In the genomic region with DNA sequence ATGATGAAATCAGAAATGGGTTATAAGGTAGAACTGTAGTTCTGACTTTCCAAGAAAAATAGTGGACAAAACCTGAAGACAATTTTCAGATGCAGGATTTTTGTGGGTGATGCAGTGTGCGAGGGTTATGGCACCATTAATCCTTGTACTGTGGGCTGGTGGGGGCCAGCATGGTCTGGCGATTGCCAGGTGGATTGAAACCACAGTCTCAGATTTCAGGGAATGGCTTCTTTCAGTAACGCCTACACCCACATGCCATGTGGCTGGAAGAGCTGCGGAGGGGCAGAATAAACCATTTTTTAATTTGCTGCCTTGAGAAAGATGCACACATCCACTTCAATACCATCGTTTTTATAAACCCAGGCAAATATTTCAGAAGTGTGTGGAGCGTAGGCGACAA, we compare ENCODE assay signal across 15 cellular contexts.
A peak's percentile ranks its signal among the peaks of the same experiment; 100 is the strongest.
DNase-seq lines count a peak whose midpoint lies in the region; ATAC-seq and TF ChIP-seq lines count a peak whose summit lies in the region.
"Had no signal": no experiment of that assay in that cellular context is flagged by ENCODE, and none has a peak within 500 bp of the region (broad histone marks: within the 10 kb centered on the region; RNA-seq: fewer than 3 reads in every experiment).

No MANE protein-coding gene starts in this region.

- H3K23ac ChIP-seq in IMR-90 (ENCODE audit: low read depth, low read length) = no peak overlapping the region

- 0 out of 2 replicates have a peak overlapping the region, but pooled peaks have one; percentile 25 for H3K14ac ChIP-seq in IMR-90 (replicated peaks; ENCODE audit: low read depth, low read length)

- H3K18ac ChIP-seq in IMR-90 (ENCODE audit: low read depth, low read length) = no peak overlapping the region

- H3K36me3 Mint-ChIP-seq in osteocyte (ENCODE audit: unreplicated experiment) = no peaks in the 10 kb centered on the region

- dilution Hi-C loops in IMR-90 (cut with HindIII; ENCODE audit: low sequenced_read_pairs, unreplicated experiment) = no loop called here

- no peaks in the 10 kb centered on the region for H3K79me2 ChIP-seq in fibroblast of lung (ENCODE audit: control insufficient read depth, insufficient read depth, low read length)

- CTCF ChIA-PET in IMR-90 (lab: Yijun Ruan, JAX) = no interaction called here

- no peak overlapping the region for H3K56ac ChIP-seq in IMR-90 (ENCODE audit: extremely low read depth, insufficient read depth, low read length)

- no peak overlapping the region for H3K4me3 Mint-ChIP-seq in osteocyte (ENCODE audit: unreplicated experiment)
- H3K4me3 Mint-ChIP-seq: H9 had no signal

- no peak for ATAC-seq in IMR-90 (ENCODE audit: low read depth)

- H2BK15ac ChIP-seq in IMR-90 (ENCODE audit: low read depth, low read length) = no peak overlapping the region

- no peak for TF ChIP-seq POLR2A in IMR-90 (IDR thresholded peaks at IDR 0.05; ENCODE audit: low read depth, low read length)

- H3K9ac ChIP-seq in IMR-90 (ENCODE audit: low read depth, low read length) = no peak overlapping the region
- no peak overlapping the region for H3K9ac ChIP-seq in fibroblast of lung (ENCODE audit: insufficient read depth, low read length)

- peak overlapping the region; percentile 6; the same call in 1 of the 2 replicates for H4K91ac ChIP-seq in IMR-90 (ENCODE audit: insufficient read depth, low read depth, low read length)

- no peaks in the 10 kb centered on the region; a peak in 2 of 4 replicates for H3K79me1 ChIP-seq in IMR-90 (ENCODE audit: low read depth in 1 of 2, low read length in 2 of 2)

- H3K4ac ChIP-seq in IMR-90 (ENCODE audit: low read depth, low read length) = peak overlapping the region; percentile 15; the same call in 1 of the 2 replicates

- TF ChIP-seq RAD21 in IMR-90 (IDR thresholded peaks at IDR 0.05; ENCODE audit: low read length) = no peak

- H3K27me3 ChIP-seq in IMR-90 (ENCODE audit: control insufficient read depth, insufficient read depth, low read length) (no peaks in the 10 kb centered on the region), fibroblast of lung (ENCODE audit: control insufficient read depth, insufficient read depth, low read length) (no peaks in the 10 kb centered on the region)

- no peak for TF ChIP-seq CTCF in IMR-90 (conservative IDR thresholded peaks at IDR 0.05; ENCODE audit: low read depth, low read length)
- TF ChIP-seq CTCF in fibroblast of lung (conservative IDR thresholded peaks at IDR 0.05 in 1 of 2, IDR thresholded peaks at IDR 0.05 in 1 of 2; ENCODE audit: low read depth in 1 of 2, low read length in 2 of 2) = no peak
- no peak for TF ChIP-seq CTCF in osteocyte (IDR thresholded peaks at IDR 0.05)

- H2BK20ac ChIP-seq in IMR-90 (ENCODE audit: low read depth, low read length) = no peak overlapping the region

- H3K27ac ChIP-seq in IMR-90 (ENCODE audit: insufficient read depth, low read length) = no peak overlapping the region
- no peak overlapping the region for H3K27ac ChIP-seq in fibroblast of lung (ENCODE audit: insufficient read depth, low read length)

- POLR2A ChIA-PET in IMR-90 (lab: Charles Lee; ENCODE audit: unreplicated experiment) = no interaction called here

- H2AFZ ChIP-seq in IMR-90 (replicated peaks; ENCODE audit: low read length, poor library complexity) (no peak overlapping the region), fibroblast of lung (ENCODE audit: low read length) (no peak overlapping the region)

- H2BK120ac ChIP-seq in IMR-90 (ENCODE audit: low read depth, low read length) = 0 out of 2 replicates have a peak overlapping the region, but pooled peaks have one; percentile 61

- H2AK9ac ChIP-seq in IMR-90 (replicated peaks; ENCODE audit: low read depth, low read length, poor library complexity) = no peak overlapping the region

- in situ Hi-C loops in IMR-90 (cut with MboI; ENCODE audit: low sequenced_read_pairs) (no loop called here), ACHN (cut with HindIII; ENCODE audit: low pct_ligation_motif_present, low pct_unique_long_range_greater_than_20kb, low sequenced_read_pairs) (no loop called here)

- no peak overlapping the region for H2AK5ac ChIP-seq in IMR-90 (ENCODE audit: low read depth, low read length)

- H3K4me1 Mint-ChIP-seq in osteocyte (ENCODE audit: unreplicated experiment) = peaks cover 25% of the 10 kb centered on the region

- H4K8ac ChIP-seq in IMR-90 (ENCODE audit: low read depth in 2 of 2, low read length in 2 of 2) = peak overlapping the region in 1 of 2 experiments; percentile 31; a peak in 2 of 4 replicates

- H3K9me3 Mint-ChIP-seq in osteocyte (ENCODE audit: unreplicated experiment) = peaks cover 9% of the 10 kb centered on the region

- H4K5ac ChIP-seq in IMR-90 (ENCODE audit: low read depth, low read length) = no peak overlapping the region

- H3K36me3 ChIP-seq in IMR-90 (ENCODE audit: control insufficient read depth, insufficient read depth, low read length) (no peaks in the 10 kb centered on the region), fibroblast of lung (ENCODE audit: control insufficient read depth, insufficient read depth, low read length) (no peaks in the 10 kb centered on the region)

- no peaks in the 10 kb centered on the region for H4K20me1 ChIP-seq in IMR-90 (ENCODE audit: insufficient read depth, low read length)
- H4K20me1 ChIP-seq in fibroblast of lung (ENCODE audit: control insufficient read depth, extremely low read depth, insufficient read depth, low read length) = no peaks in the 10 kb centered on the region

- no TSS peak for BruUV-seq in IMR-90 (replicated peaks; lab: Mats Ljungman, UMichigan)

- H3K4me2 ChIP-seq in IMR-90 (ENCODE audit: low read depth, low read length) (no peak overlapping the region; the same call in 1 of the 2 replicates), fibroblast of lung (ENCODE audit: extremely low read depth, insufficient read depth, low read length) (no peak overlapping the region)

- H3K27me3 Mint-ChIP-seq in osteocyte (ENCODE audit: unreplicated experiment) = no peaks in the 10 kb centered on the region

- H3K9me3 ChIP-seq in IMR-90 (ENCODE audit: control insufficient read depth, insufficient read depth, low read length) = no peaks in the 10 kb centered on the region
- H3K9me3 ChIP-seq in fibroblast of lung (ENCODE audit: control insufficient read depth, insufficient read depth, low read depth, low read length) = no peaks in the 10 kb centered on the region

- H3K9me1 ChIP-seq in IMR-90 (ENCODE audit: insufficient read depth, low read length) = peaks cover under 1% of the 10 kb centered on the region; the same call in 1 of the 2 replicates

- no peak overlapping the region for H3K4me3 ChIP-seq in IMR-90 (ENCODE audit: insufficient read depth, low read depth, low read length)
- no peak overlapping the region for H3K4me3 ChIP-seq in fibroblast of lung (replicated peaks in 1 of 4; ENCODE audit: control extremely low read depth in 1 of 4, insufficient read depth in 1 of 4, low read depth in 3 of 4, low read length in 4 of 4)

- H3K4me1 ChIP-seq in IMR-90 (ENCODE audit: control insufficient read depth, insufficient read depth, low read length) (no peaks in the 10 kb centered on the region), fibroblast of lung (ENCODE audit: control insufficient read depth, extremely low read depth, insufficient read depth, low read length) (no peaks in the 10 kb centered on the region)

- WGBS in IMR-90 (ENCODE audit: extremely low coverage in 2 of 2, insufficient read length in 1 of 2), 2 experiments = no CpG with 5 or more reads among the region's 7 CpGs

- no peak overlapping the region for H3K27ac Mint-ChIP-seq in osteocyte (ENCODE audit: unreplicated experiment)

- no peak overlapping the region for H2BK5ac ChIP-seq in IMR-90 (ENCODE audit: low read depth, low read length, poor library complexity, severe bottlenecking)

- DNase-seq in AG20443 (ENCODE audit: low spot score) (peak; percentile 13), IMR-90 (peak; percentile 25), fibroblast of lung (ENCODE audit: low read depth in 2 of 2) (peak; percentile 51 to 88), osteocyte (ENCODE audit: extremely low spot score, unreplicated experiment) (peak; percentile 11), NCI-H1436 treated with DMSO at 0.1 percent for 48 hours (lab: John Stamatoyannopoulos, UW) (no peak), ACHN (no peak), middle frontal gyrus (ENCODE audit: extremely low spot score, low spot score) (no peak)
- DNase-seq: GF-D8, H9, NCI-H1417, NCI-H187 treated with DMSO at 0.1 percent for 48 hours, NCI-H226, NCI-H524 treated with DMSO at 0.1 percent for 48 hours, RPMI8226, SHP77 treated with DMSO at 0.1 percent for 48 hours had no signal

- intact Hi-C loops in IMR-90 (cut with micrococcal nuclease) = no loop called here

TF ChIP-seq in IMR-90, 13 proteins besides CTCF, POLR2A, EP300 and RAD21:
- TF ChIP-seq, protein P1, sequence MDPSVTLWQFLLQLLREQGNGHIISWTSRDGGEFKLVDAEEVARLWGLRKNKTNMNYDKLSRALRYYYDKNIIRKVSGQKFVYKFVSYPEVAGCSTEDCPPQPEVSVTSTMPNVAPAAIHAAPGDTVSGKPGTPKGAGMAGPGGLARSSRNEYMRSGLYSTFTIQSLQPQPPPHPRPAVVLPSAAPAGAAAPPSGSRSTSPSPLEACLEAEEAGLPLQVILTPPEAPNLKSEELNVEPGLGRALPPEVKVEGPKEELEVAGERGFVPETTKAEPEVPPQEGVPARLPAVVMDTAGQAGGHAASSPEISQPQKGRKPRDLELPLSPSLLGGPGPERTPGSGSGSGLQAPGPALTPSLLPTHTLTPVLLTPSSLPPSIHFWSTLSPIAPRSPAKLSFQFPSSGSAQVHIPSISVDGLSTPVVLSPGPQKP (IDR thresholded peaks at IDR 0.05; ENCODE audit: borderline replicate concordance, low read depth, low read length) = no peak
- no peak for TF ChIP-seq FOS (IDR thresholded peaks at IDR 0.05; ENCODE audit: low read depth, low read length)
- no peak for TF ChIP-seq RFX5 (IDR thresholded peaks at IDR 0.05; ENCODE audit: low read depth, low read length)
- TF ChIP-seq MAZ (IDR thresholded peaks at IDR 0.05; ENCODE audit: borderline replicate concordance, low read depth, low read length) = no peak
- TF ChIP-seq, protein P2, sequence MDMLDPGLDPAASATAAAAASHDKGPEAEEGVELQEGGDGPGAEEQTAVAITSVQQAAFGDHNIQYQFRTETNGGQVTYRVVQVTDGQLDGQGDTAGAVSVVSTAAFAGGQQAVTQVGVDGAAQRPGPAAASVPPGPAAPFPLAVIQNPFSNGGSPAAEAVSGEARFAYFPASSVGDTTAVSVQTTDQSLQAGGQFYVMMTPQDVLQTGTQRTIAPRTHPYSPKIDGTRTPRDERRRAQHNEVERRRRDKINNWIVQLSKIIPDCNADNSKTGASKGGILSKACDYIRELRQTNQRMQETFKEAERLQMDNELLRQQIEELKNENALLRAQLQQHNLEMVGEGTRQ (IDR thresholded peaks at IDR 0.05; ENCODE audit: low read depth, low read length) = no peak
- TF ChIP-seq RCOR1 (IDR thresholded peaks at IDR 0.05; ENCODE audit: insufficient replicate concordance, low read length) = no peak
- no peak for TF ChIP-seq BHLHE40 (IDR thresholded peaks at IDR 0.05; ENCODE audit: low read depth, low read length)
TF ChIP-seq in IMR-90: peak in this region for 0.

Comparison
In these comparisons a context has a peak if more than half of its experiments do, and no peak if none do; other contexts are left out.
1. DNase-seq: peak in AG20443 (single experiment), IMR-90 (single experiment), fibroblast of lung (2 of 2) and osteocyte (single experiment); none in NCI-H1436 treated with DMSO at 0.1 percent for 48 hours (single experiment), ACHN (single experiment) and middle frontal gyrus (single experiment).